In genomic region chr2:223936862-223937326, GRCh38 we compare ENCODE assay signal across 12 cellular contexts. TPM values are rescaled to one million over a fixed set of nuclear protein-coding genes. Genes with fewer than 3 reads are reported as not detected.
A peak's percentile ranks its signal among the peaks of the same experiment; 100 is the strongest.
DNase-seq lines count a peak whose midpoint lies in the region; ATAC-seq and TF ChIP-seq lines count a peak whose summit lies in the region.
"Had no signal": no experiment of that assay in that cellular context is flagged by ENCODE, and none has a peak within 500 bp of the region (broad histone marks: within the 10 kb centered on the region; RNA-seq: fewer than 3 reads in every experiment).

No MANE protein-coding gene starts in this region.

- H3K36me3 ChIP-seq in gastrocnemius medialis (no peaks in the 10 kb centered on the region), adrenal gland (replicated peaks in 1 of 2) (no peaks in the 10 kb centered on the region)
- H3K36me3 ChIP-seq: esophagus muscularis mucosa had no signal

- H3K4me3 ChIP-seq in astrocyte of the spinal cord (ENCODE audit: low read depth, low read length) (no peak overlapping the region), gastrocnemius medialis (no peak overlapping the region), adrenal gland (no peak overlapping the region)
- H3K4me3 ChIP-seq: esophagus muscularis mucosa, testis had no signal

- ATAC-seq in activated CD4-positive, CD25-positive, alpha-beta regulatory T cell treated with anti-CD3 and anti-CD28 coated beads, Interleukin-2, amount 50 U/mL, for 24 hours: peak; percentile 45 to 52
- ATAC-seq in HG03432 (IDR thresholded peaks at IDR 0.05; ENCODE audit: unreplicated experiment) (peak; percentile 34), gastrocnemius medialis (no peak), GM21825 (IDR thresholded peaks at IDR 0.05; ENCODE audit: unreplicated experiment) (no peak)

- in situ Hi-C loops in astrocyte of the spinal cord (cut with HindIII; ENCODE audit: low sequenced_read_pairs) (no loop called here), gastrocnemius medialis (cut with MboI; ENCODE audit: low sequenced_read_pairs in 4 of 4) (no loop called here)

- TF ChIP-seq POLR2A in gastrocnemius medialis (IDR thresholded peaks at IDR 0.05): no peak
- no peak for TF ChIP-seq POLR2A in adrenal gland (IDR thresholded peaks at IDR 0.05)

- DNase-seq in activated CD4-positive, CD25-positive, alpha-beta regulatory T cell (lab: John Stamatoyannopoulos, UW): no peak
- peak; percentile 12 for DNase-seq in astrocyte of the spinal cord (ENCODE audit: low read depth, low spot score)
- DNase-seq in gastrocnemius medialis: no peak
- DNase-seq in adrenal gland: no peak
- DNase-seq in NCI-H345 (lab: John Stamatoyannopoulos, UW): no peak
- DNase-seq: DMS153, testis had no signal

- H3K4me1 ChIP-seq in gastrocnemius medialis: peaks cover 67 to 71% of the 10 kb centered on the region in 2 donors
- H3K4me1 ChIP-seq in adrenal gland (replicated peaks in 1 of 2): peaks cover 5 to 38% of the 10 kb centered on the region in 2 donors

- TF ChIP-seq CTCF in astrocyte of the spinal cord (IDR thresholded peaks at IDR 0.05; ENCODE audit: low read depth, low read length): no peak
- TF ChIP-seq CTCF in gastrocnemius medialis (IDR thresholded peaks at IDR 0.05 in 4 of 5, conservative IDR thresholded peaks at IDR 0.05 in 1 of 5): no peak
- TF ChIP-seq CTCF in adrenal gland (IDR thresholded peaks at IDR 0.05): no peak

- H3K9me3 ChIP-seq in gastrocnemius medialis (no peaks in the 10 kb centered on the region), adrenal gland (replicated peaks in 1 of 3) (no peaks in the 10 kb centered on the region)
- H3K9me3 ChIP-seq: esophagus muscularis mucosa, testis had no signal

- intact Hi-C loops in gastrocnemius medialis (cut with DNase I; ENCODE audit: low total_unique reads) (no loop called here), adrenal gland (cut with DNase I) (no loop called here)

- H3K27me3 ChIP-seq in gastrocnemius medialis (no peaks in the 10 kb centered on the region), adrenal gland (no peaks in the 10 kb centered on the region)
- H3K27me3 ChIP-seq: esophagus muscularis mucosa, testis had no signal

- 54 to 61% (median 58%) methylated on average over 5 of the region's 5 CpGs for WGBS in adrenal gland, 4 donors

- peak overlapping the region; percentile 19 to 80 (median 66) for H3K27ac ChIP-seq in gastrocnemius medialis
- H3K27ac ChIP-seq in adrenal gland: no peak overlapping the region
- H3K27ac ChIP-seq: 22Rv1, testis had no signal

RNA-seq across cellular contexts. Expression of gene WDFY1, which starts 8.2 kb away (rescaled TPM):
- total RNA-seq in gastrocnemius medialis: 10 to 100 TPM; 12.0 to 25.7 (median 17.1) TPM
- 10 to 100 TPM; 28.1 to 45.2 (median 34.9) TPM for total RNA-seq in adrenal gland
- 10 to 100 TPM in 2 of 3 donors, 1 to 10 TPM in 1; 7.8 to 32.1 (median 15.6) TPM for polyA plus RNA-seq in adrenal gland

RNA-seq across cellular contexts. Expression of gene MRPL44, which starts 20.4 kb away (rescaled TPM):
- total RNA-seq in gastrocnemius medialis: 10 to 100 TPM; 25.8 to 40.6 (median 33.7) TPM
- 10 to 100 TPM; 33.8 to 99.2 (median 38.0) TPM for total RNA-seq in adrenal gland
- polyA plus RNA-seq in adrenal gland: 10 to 100 TPM; 11.7 to 53.8 (median 16.3) TPM

Comparison
In these comparisons a context has a peak if more than half of its experiments do, and no peak if none do; other contexts are left out.
1. ATAC-seq: peak in activated CD4-positive, CD25-positive, alpha-beta regulatory T cell treated with anti-CD3 and anti-CD28 coated beads, Interleukin-2, amount 50 U/mL, for 24 hours (2 of 2) and HG03432 (single experiment); none in gastrocnemius medialis (0 of 2) and GM21825 (single experiment).
2. H3K27ac ChIP-seq: peak in gastrocnemius medialis (4 of 4); none in adrenal gland (0 of 5).